Comparison of ENCODE assay signal across 9 cellular contexts in genomic region chr2:234363011-234363487, GRCh38.
DNase-seq lines count a peak whose midpoint lies in the region; ATAC-seq and TF ChIP-seq lines count a peak whose summit lies in the region.
"Had no signal": no experiment of that assay in that cellular context is flagged by ENCODE, and none has a peak within 500 bp of the region (broad histone marks: within the 10 kb centered on the region; RNA-seq: fewer than 3 reads in every experiment).

No MANE protein-coding gene starts in this region.

- H3K36me3 Mint-ChIP-seq in nephron progenitor cell (ENCODE audit: low read depth) (peaks cover 27% of the 10 kb centered on the region), endothelial cell (ENCODE audit: low read depth, unreplicated experiment) (no peaks in the 10 kb centered on the region)
- H3K36me3 Mint-ChIP-seq in activated naive CD8-positive, alpha-beta T cell treated with anti-CD3 and anti-CD28 coated beads for 36 hours = no peaks in the 10 kb centered on the region

- dilution Hi-C loops in mammary epithelial cell (cut with HindIII; ENCODE audit: low sequenced_read_pairs) = no loop called here

- H3K4me2 ChIP-seq in mammary epithelial cell (ENCODE audit: insufficient read depth, low read depth, low read length) = peak overlapping the region; percentile 20

- no peaks in the 10 kb centered on the region for H3K27me3 ChIP-seq in MG63
- no peaks in the 10 kb centered on the region for H3K27me3 ChIP-seq in mammary epithelial cell (ENCODE audit: insufficient read depth, low read length)

- no peak overlapping the region for H3K9ac ChIP-seq in mammary epithelial cell (ENCODE audit: insufficient read depth, low read length)

- no peaks in the 10 kb centered on the region for H3K27me3 Mint-ChIP-seq in nephron progenitor cell (ENCODE audit: low read depth, poor library complexity)
- H3K27me3 Mint-ChIP-seq in endothelial cell (ENCODE audit: unreplicated experiment) = no peaks in the 10 kb centered on the region
- no peaks in the 10 kb centered on the region for H3K27me3 Mint-ChIP-seq in activated naive CD8-positive, alpha-beta T cell treated with anti-CD3 and anti-CD28 coated beads for 36 hours

- H3K4me3 ChIP-seq in MG63 (no peak overlapping the region), mammary epithelial cell (replicated peaks in 1 of 3; ENCODE audit: insufficient read depth in 1 of 3, low read depth in 2 of 3, low read length in 3 of 3) (no peak overlapping the region)

- in situ Hi-C loops in mammary epithelial cell (cut with MboI; ENCODE audit: low sequenced_read_pairs in 2 of 2) = no loop called here

- TF ChIP-seq CTCF in mammary epithelial cell (conservative IDR thresholded peaks at IDR 0.05 in 1 of 2, IDR thresholded peaks at IDR 0.05 in 1 of 2; ENCODE audit: extremely low read depth in 1 of 2, insufficient read depth in 1 of 2, low read depth in 1 of 2, low read length in 2 of 2) = no peak
- no peak for TF ChIP-seq CTCF in nephron progenitor cell (IDR thresholded peaks at IDR 0.05)
- no peak for TF ChIP-seq CTCF in endothelial cell (IDR thresholded peaks at IDR 0.05; ENCODE audit: unreplicated experiment)

- H3K4me1 ChIP-seq in mammary epithelial cell (ENCODE audit: insufficient read depth, low read length) = peaks cover 24% of the 10 kb centered on the region

- H3K9me3 Mint-ChIP-seq in nephron progenitor cell (peaks cover 33% of the 10 kb centered on the region), endothelial cell (ENCODE audit: unreplicated experiment) (no peaks in the 10 kb centered on the region)
- peaks cover 11% of the 10 kb centered on the region for H3K9me3 Mint-ChIP-seq in activated naive CD8-positive, alpha-beta T cell treated with anti-CD3 and anti-CD28 coated beads for 36 hours

- H3K9me3 ChIP-seq in MG63 = peaks cover 4% of the 10 kb centered on the region
- no peaks in the 10 kb centered on the region for H3K9me3 ChIP-seq in mammary epithelial cell (replicated peaks; ENCODE audit: insufficient read depth, low read length)

- H3K4me3 Mint-ChIP-seq in nephron progenitor cell (peak overlapping the region; percentile 51), endothelial cell (ENCODE audit: unreplicated experiment) (no peak overlapping the region)
- no peak overlapping the region for H3K4me3 Mint-ChIP-seq in activated naive CD8-positive, alpha-beta T cell treated with anti-CD3 and anti-CD28 coated beads for 36 hours

- peak overlapping the region; percentile 73 for H3K27ac Mint-ChIP-seq in nephron progenitor cell
- no peak overlapping the region for H3K27ac Mint-ChIP-seq in endothelial cell (ENCODE audit: unreplicated experiment)
- H3K27ac Mint-ChIP-seq in activated naive CD8-positive, alpha-beta T cell treated with anti-CD3 and anti-CD28 coated beads for 36 hours = no peak overlapping the region

- ATAC-seq in HG02763 (IDR thresholded peaks at IDR 0.05; ENCODE audit: unreplicated experiment) = no peak
- no peak for ATAC-seq in HG03520 (IDR thresholded peaks at IDR 0.05; ENCODE audit: unreplicated experiment)

- no TSS peak for BruUV-seq in mammary epithelial cell (replicated peaks; lab: Mats Ljungman, UMichigan)

- peak overlapping the region; percentile 42 for H2AFZ ChIP-seq in mammary epithelial cell (ENCODE audit: low read depth, low read length)

- 13% methylated on average over 4 of the region's 4 CpGs for WGBS in mammary epithelial cell (ENCODE audit: low coverage, missing lambda C conversion rate)

- DNase-seq in DMS53 treated with DMSO at 0.1 percent for 48 hours (lab: John Stamatoyannopoulos, UW; ENCODE audit: unreplicated experiment) = peak; percentile 47
- DNase-seq in MG63 = peak; percentile 58
- DNase-seq in mammary epithelial cell = no peak
- peak; percentile 65 for DNase-seq in nephron progenitor cell
- no peak for DNase-seq in endothelial cell (ENCODE audit: low spot score)
- no peak for DNase-seq in activated naive CD8-positive, alpha-beta T cell treated with anti-CD3 and anti-CD28 coated beads for 36 hours
- DNase-seq: T-helper 9 cell had no signal

- intact Hi-C loops in mammary epithelial cell (cut with micrococcal nuclease) = loop anchor here (10.0 kb wide), 1 partner anchor 132 kb away; the partner anchor contains the start of gene ARL4C

- no peaks in the 10 kb centered on the region for H3K79me2 ChIP-seq in mammary epithelial cell (ENCODE audit: insufficient read depth, low read length)

- H3K4me1 Mint-ChIP-seq in nephron progenitor cell (peaks cover 70% of the 10 kb centered on the region), endothelial cell (ENCODE audit: unreplicated experiment) (peaks cover 16% of the 10 kb centered on the region)
- H3K4me1 Mint-ChIP-seq in activated naive CD8-positive, alpha-beta T cell treated with anti-CD3 and anti-CD28 coated beads for 36 hours = peaks cover 26% of the 10 kb centered on the region

- no peak overlapping the region for H3K27ac ChIP-seq in mammary epithelial cell (ENCODE audit: insufficient read depth, low read depth, low read length)

- H3K36me3 ChIP-seq in MG63 = no peaks in the 10 kb centered on the region
- H3K36me3 ChIP-seq in mammary epithelial cell (ENCODE audit: insufficient read depth, low read length) = no peaks in the 10 kb centered on the region

- no peaks in the 10 kb centered on the region for H4K20me1 ChIP-seq in mammary epithelial cell (ENCODE audit: insufficient read depth, low read length)

- CTCF ChIA-PET in mammary epithelial cell (lab: Charles Lee; ENCODE audit: low non-redundant PET) = no interaction called here

Comparison
In these comparisons a context has a peak if more than half of its experiments do, and no peak if none do; other contexts are left out.
1. DNase-seq: peak in DMS53 treated with DMSO at 0.1 percent for 48 hours (single experiment), MG63 (single experiment) and nephron progenitor cell (single experiment); none in mammary epithelial cell (single experiment), endothelial cell (single experiment) and activated naive CD8-positive, alpha-beta T cell treated with anti-CD3 and anti-CD28 coated beads for 36 hours (single experiment).